In genomic region chr21:17903029-17903806, GRCh38 we compare ENCODE assay signal across 7 cellular contexts.
DNase-seq lines count a peak whose midpoint lies in the region; ATAC-seq, FAIRE-seq and TF ChIP-seq lines count a peak whose summit lies in the region.

No MANE protein-coding gene starts in this region.

- H3K27ac ChIP-seq in adrenal gland (no peak overlapping the region), kidney (ENCODE audit: low read depth in 2 of 2, low read length in 2 of 2) (no peak overlapping the region), gastroesophageal sphincter (no peak overlapping the region)

- peaks cover 8 to 22% of the 10 kb centered on the region in 2 donors for H3K9me3 Mint-ChIP-seq in activated naive CD4-positive, alpha-beta T cell treated with anti-CD3 and anti-CD28 coated beads, Interleukin-2, amount 50 U/mL, for 72 hours

- H3K27me3 ChIP-seq in adrenal gland (no peaks in the 10 kb centered on the region), gastroesophageal sphincter (no peaks in the 10 kb centered on the region)

- H3K4me1 ChIP-seq in adrenal gland (replicated peaks in 1 of 2) (no peaks in the 10 kb centered on the region), kidney (ENCODE audit: control insufficient read depth in 1 of 2, insufficient read depth in 1 of 2, low read depth in 1 of 2, low read length in 2 of 2) (no peaks in the 10 kb centered on the region), gastroesophageal sphincter (no peaks in the 10 kb centered on the region)

- no peaks in the 10 kb centered on the region for H3K36me3 ChIP-seq in adrenal gland (replicated peaks in 1 of 2)
- no peaks in the 10 kb centered on the region for H3K36me3 ChIP-seq in kidney (ENCODE audit: control insufficient read depth in 1 of 2, insufficient read depth in 2 of 2, low read length in 2 of 2)
- H3K36me3 ChIP-seq in gastroesophageal sphincter = no peaks in the 10 kb centered on the region

- FAIRE-seq in kidney (lab: Jason Lieb, UNC) = peak; percentile 86

- H3K9me3 ChIP-seq in adrenal gland (replicated peaks in 1 of 3) (no peaks in the 10 kb centered on the region), kidney (ENCODE audit: control insufficient read depth in 1 of 2, low read length in 2 of 2) (no peaks in the 10 kb centered on the region), gastroesophageal sphincter (no peaks in the 10 kb centered on the region)

- H3K27ac Mint-ChIP-seq in activated naive CD4-positive, alpha-beta T cell treated with anti-CD3 and anti-CD28 coated beads, Interleukin-2, amount 50 U/mL, for 72 hours = no peak overlapping the region

- peaks cover 18 to 19% of the 10 kb centered on the region in 2 donors for H3K36me3 Mint-ChIP-seq in activated naive CD4-positive, alpha-beta T cell treated with anti-CD3 and anti-CD28 coated beads, Interleukin-2, amount 50 U/mL, for 72 hours

- intact Hi-C loops in adrenal gland (cut with DNase I) = loop anchor here (2.0 to 5.0 kb wide), 2 partner anchors 222 to 231 kb away; no protein-coding TSS in a partner anchor
- intact Hi-C loops in kidney (cut with DNase I) = no loop called here

- WGBS in adrenal gland, 4 donors = 54 to 61% (median 60%) methylated on average over 4 of the region's 4 CpGs
- WGBS in gastroesophageal sphincter (ENCODE audit: low coverage in 1 of 2), 2 donors = 0 to 63% methylated on average over 1 to 4 of the region's 4 CpGs

- ATAC-seq in activated naive CD4-positive, alpha-beta T cell treated with anti-CD3 and anti-CD28 coated beads, Interleukin-2, amount 50 U/mL, for 72 hours = no peak
- no peak for ATAC-seq in gastroesophageal sphincter

- peak; percentile 9 for DNase-seq in NCI-H1436 treated with DMSO at 0.1 percent for 48 hours (lab: John Stamatoyannopoulos, UW)
- DNase-seq in adrenal gland = no peak
- DNase-seq in kidney = no peak
- DNase-seq in activated naive CD4-positive, alpha-beta T cell treated with anti-CD3 and anti-CD28 coated beads, Interleukin-2, amount 50 U/mL, for 72 hours (ENCODE audit: low spot score in 2 of 2) = no peak
- no peak for DNase-seq in stimulated activated CD4-positive, alpha-beta T cell treated with anti-CD3 and anti-CD28 coated beads, Interleukin-1b, Interleukin-23, amount 100 ng/mL, for 48 hours

- no peak for TF ChIP-seq EP300 in gastroesophageal sphincter (IDR thresholded peaks at IDR 0.05)

- TF ChIP-seq POLR2A in adrenal gland (IDR thresholded peaks at IDR 0.05) (no peak), gastroesophageal sphincter (IDR thresholded peaks at IDR 0.05) (no peak)

- TF ChIP-seq CTCF in GM12873 (IDR thresholded peaks at IDR 0.05; ENCODE audit: insufficient read depth, low read depth, low read length, missing control alignments) (peak; percentile 14), adrenal gland (IDR thresholded peaks at IDR 0.05) (peak; percentile 15 to 52 (median 33)), kidney (IDR thresholded peaks at IDR 0.05; ENCODE audit: borderline replicate concordance, extremely low read depth, insufficient read depth) (no peak), gastroesophageal sphincter (IDR thresholded peaks at IDR 0.05) (peak in 1 of 4 experiments; percentile 30)

- H3K9ac ChIP-seq in kidney (ENCODE audit: low read length in 2 of 2) = no peak overlapping the region

- H3K4me3 ChIP-seq in adrenal gland = no peak overlapping the region
- H3K4me3 ChIP-seq in kidney (ENCODE audit: low read length in 2 of 2) = no peak overlapping the region
- H3K4me3 ChIP-seq in gastroesophageal sphincter = no peak overlapping the region
